In genomic region chr17:2781598-2781997, GRCh38 we compare ENCODE assay signal across 3 cellular contexts. TPM values are rescaled to one million over a fixed set of nuclear protein-coding genes. Genes with fewer than 3 reads are reported as not detected.
"Had no signal": no experiment of that assay in that cellular context is flagged by ENCODE, and none has a peak within 500 bp of the region (broad histone marks: within the 10 kb centered on the region; RNA-seq: fewer than 3 reads in every experiment).

No MANE protein-coding gene starts in this region.

RNA-seq across cellular contexts. Expression of gene CCDC92B, which starts 32.1 kb away (rescaled TPM):
- total RNA-seq: activated CD4-positive, alpha-beta T cell treated with anti-CD3 and anti-CD28 coated beads for 36 hours; activated CD8-positive, alpha-beta T cell treated with anti-CD3 and anti-CD28 coated beads, Interleukin-2, amount 10 ng/mL, durations not matched to agents 7 days and 5 days; ascending aorta had no signal
